1 cellular context compared by ENCODE assay signal in genomic region chr16:28193530-28194423, GRCh38.
TF ChIP-seq lines count a peak whose summit lies in the region.

No MANE protein-coding gene starts in this region.

TF ChIP-seq in A549, 52 proteins besides CTCF, POLR2A, EP300 and RAD21 (continued from another document):
- TF ChIP-seq USF2 (IDR thresholded peaks at IDR 0.05) = no peak
- no peak for TF ChIP-seq HES2 (IDR thresholded peaks at IDR 0.05)
- no peak for TF ChIP-seq MYC (IDR thresholded peaks at IDR 0.05; ENCODE audit: borderline replicate concordance, low read length)
- no peak for TF ChIP-seq GATA3 (IDR thresholded peaks at IDR 0.05; ENCODE audit: borderline replicate concordance)
- no peak for TF ChIP-seq HMGXB4 (CRISPR knock-in tag; IDR thresholded peaks at IDR 0.05; ENCODE audit: borderline replicate concordance)
